16 cellular contexts compared by ENCODE assay signal in the genomic region with DNA sequence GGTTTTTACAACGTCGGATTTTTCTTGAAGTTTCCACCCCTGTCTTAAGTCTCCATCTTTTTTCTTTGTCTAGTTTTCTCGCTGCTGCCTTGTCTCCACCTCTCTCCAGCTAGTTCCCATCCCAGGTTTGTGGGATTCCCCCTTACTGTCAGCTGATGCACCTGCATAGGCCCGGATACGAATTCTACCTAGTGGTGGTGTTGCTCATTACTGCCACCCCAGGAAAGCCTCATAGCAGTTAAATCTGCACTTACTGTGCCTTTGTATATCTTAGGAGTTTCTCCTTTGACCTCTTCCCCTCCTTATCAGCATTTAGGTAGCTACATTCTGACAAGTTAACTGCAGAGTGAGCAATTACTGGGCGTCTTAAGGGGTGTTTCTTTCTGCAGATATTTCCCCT.
"Had no signal": no experiment of that assay in that cellular context is flagged by ENCODE, and none has a peak within 500 bp of the region (broad histone marks: within the 10 kb centered on the region; RNA-seq: fewer than 3 reads in every experiment).

No MANE protein-coding gene starts in this region.

- H3K9me3 ChIP-seq: prostate gland, right lobe of liver, thoracic aorta, transverse colon had no signal

- H3K36me3 Mint-ChIP-seq: naive B cell; stimulated activated memory B cell treated with anti-CD40 and anti-IgM and Interleukin-4, amounts not matched to agents 10 μg/mL and 1 μg/mL and 100 μg/mL, for 72 hours had no signal

- ATAC-seq: right lobe of liver; stimulated activated memory B cell treated with anti-CD40 and anti-IgM and Interleukin-4, amounts not matched to agents 10 μg/mL and 1 μg/mL and 100 μg/mL, for 72 hours had no signal

- H3K27ac Mint-ChIP-seq: dendritic cell treated with granulocyte-macrophage colony-stimulating factor and Interleukin-4, amounts not matched to agents 40 ng/mL and 50 ng/mL, for 4 days; naive B cell; nephron; stimulated activated memory B cell treated with anti-CD40 and anti-IgM and Interleukin-4, amounts not matched to agents 10 μg/mL and 1 μg/mL and 100 μg/mL, for 72 hours; stimulated activated naive CD8-positive, alpha-beta T cell treated with anti-CD3 and anti-CD28 coated beads, Interleukin-15, Interleukin-2, amounts not matched to agents 100 ng/mL and 50 ng/mL, for 24 hours had no signal

- H3K4me3 ChIP-seq: hepatocyte, prostate gland, right lobe of liver, thoracic aorta, transverse colon had no signal

- H3K4me3 Mint-ChIP-seq: dendritic cell treated with granulocyte-macrophage colony-stimulating factor and Interleukin-4, amounts not matched to agents 40 ng/mL and 50 ng/mL, for 4 days; naive B cell; nephron; stimulated activated memory B cell treated with anti-CD40 and anti-IgM and Interleukin-4, amounts not matched to agents 10 μg/mL and 1 μg/mL and 100 μg/mL, for 72 hours; stimulated activated naive CD8-positive, alpha-beta T cell treated with anti-CD3 and anti-CD28 coated beads, Interleukin-15, Interleukin-2, amounts not matched to agents 100 ng/mL and 50 ng/mL, for 24 hours had no signal

- H3K9me3 Mint-ChIP-seq: stimulated activated memory B cell treated with anti-CD40 and anti-IgM and Interleukin-4, amounts not matched to agents 10 μg/mL and 1 μg/mL and 100 μg/mL, for 72 hours had no signal

- H3K4me1 Mint-ChIP-seq: naive B cell; nephron; stimulated activated memory B cell treated with anti-CD40 and anti-IgM and Interleukin-4, amounts not matched to agents 10 μg/mL and 1 μg/mL and 100 μg/mL, for 72 hours had no signal

- H3K4me1 ChIP-seq: parathyroid adenoma, prostate gland, right lobe of liver, transverse colon had no signal

- H3K27me3 Mint-ChIP-seq: dendritic cell treated with granulocyte-macrophage colony-stimulating factor and Interleukin-4, amounts not matched to agents 40 ng/mL and 50 ng/mL, for 4 days; naive B cell; stimulated activated memory B cell treated with anti-CD40 and anti-IgM and Interleukin-4, amounts not matched to agents 10 μg/mL and 1 μg/mL and 100 μg/mL, for 72 hours had no signal

- DNase-seq: foreskin melanocyte; head of caudate nucleus; mesendoderm; naive B cell; retina; right lobe of liver; stimulated activated CD4-positive, alpha-beta T cell treated with anti-CD3 and anti-CD28 coated beads, Interleukin-4, amount 100 ng/mL, for 24 hours; transverse colon had no signal

- H3K27ac ChIP-seq: hepatocyte, parathyroid adenoma, prostate gland, right lobe of liver, thoracic aorta, transverse colon had no signal

- H3K27me3 ChIP-seq: hepatocyte, right lobe of liver, transverse colon had no signal

- H3K36me3 ChIP-seq: prostate gland, right lobe of liver, thoracic aorta, transverse colon had no signal
